1 cellular context compared by ENCODE assay signal in genomic region chr19:35006342-35006998, GRCh38.
A peak's percentile ranks its signal among the peaks of the same experiment; 100 is the strongest.
TF ChIP-seq lines count a peak whose summit lies in the region.

No MANE protein-coding gene starts in this region.

TF ChIP-seq in HepG2, 621 proteins besides CTCF, POLR2A, EP300 and RAD21 (continues in another document):
- no peak for TF ChIP-seq REL (CRISPR knock-in tag; conservative IDR thresholded peaks at IDR 0.05)
- TF ChIP-seq DNMT3B (CRISPR knock-in tag; conservative IDR thresholded peaks at IDR 0.05) = no peak; the same call in 1 of the 2 replicates
- TF ChIP-seq TRAFD1 (CRISPR knock-in tag; IDR thresholded peaks at IDR 0.05; ENCODE audit: borderline replicate concordance) = no peak
- no peak for TF ChIP-seq NR0B2 (CRISPR knock-in tag; IDR thresholded peaks at IDR 0.05)
- TF ChIP-seq ZNF513 (CRISPR knock-in tag; conservative IDR thresholded peaks at IDR 0.05) = no peak
- TF ChIP-seq TCF12 (IDR thresholded peaks at IDR 0.05) = no peak
- no peak for TF ChIP-seq TCF12 (CRISPR knock-in tag; IDR thresholded peaks at IDR 0.05)
- no peak for TF ChIP-seq MLLT10 (CRISPR knock-in tag; IDR thresholded peaks at IDR 0.05)
- TF ChIP-seq SOX6 (IDR thresholded peaks at IDR 0.05) = no peak
- peak; percentile 94 for TF ChIP-seq SOX6 (CRISPR knock-in tag; IDR thresholded peaks at IDR 0.05)
- TF ChIP-seq SMARCE1 (IDR thresholded peaks at IDR 0.05; ENCODE audit: borderline replicate concordance) = no peak
- TF ChIP-seq GMEB1 (CRISPR knock-in tag; IDR thresholded peaks at IDR 0.05; ENCODE audit: borderline replicate concordance) = peak; percentile 62; the same call in 1 of the 2 replicates
- peak; percentile 42; the same call in 1 of the 2 replicates for TF ChIP-seq ZNF652 (CRISPR knock-in tag; IDR thresholded peaks at IDR 0.05; ENCODE audit: borderline replicate concordance, low read depth)
- TF ChIP-seq ZNF318 (CRISPR knock-in tag; IDR thresholded peaks at IDR 0.05) = 0 out of 2 replicates have a peak, but pooled peaks have one; percentile 50
- TF ChIP-seq ZFX (CRISPR knock-in tag; IDR thresholded peaks at IDR 0.05; ENCODE audit: low read depth) = peak; percentile 48; the same call in 1 of the 2 replicates
- TF ChIP-seq TAF15 (IDR thresholded peaks at IDR 0.05; ENCODE audit: low read depth, low read length, poor library complexity, severe bottlenecking) = no peak
- no peak for TF ChIP-seq MLXIP (CRISPR knock-in tag; IDR thresholded peaks at IDR 0.05; ENCODE audit: borderline replicate concordance)
- no peak for TF ChIP-seq ZNF7 (CRISPR knock-in tag; IDR thresholded peaks at IDR 0.05)
- no peak for TF ChIP-seq ZNF18 (CRISPR knock-in tag; IDR thresholded peaks at IDR 0.05; ENCODE audit: insufficient replicate concordance)
- peak; percentile 64 for TF ChIP-seq POLR2G (IDR thresholded peaks at IDR 0.05; ENCODE audit: low read depth, low read length)
- TF ChIP-seq NFE2L1 (CRISPR knock-in tag; IDR thresholded peaks at IDR 0.05; ENCODE audit: borderline replicate concordance) = no peak
- peak; percentile 79 for TF ChIP-seq ZNF121 (CRISPR knock-in tag; IDR thresholded peaks at IDR 0.05)
- TF ChIP-seq ZNF24 (IDR thresholded peaks at IDR 0.05) = 0 out of 2 replicates have a peak, but pooled peaks have one; percentile 40
- no peak for TF ChIP-seq SMARCC2 (IDR thresholded peaks at IDR 0.05)
- TF ChIP-seq FLYWCH1 (CRISPR knock-in tag; IDR thresholded peaks at IDR 0.05) = no peak
- TF ChIP-seq ZBTB7A (CRISPR knock-in tag; IDR thresholded peaks at IDR 0.05) = peak; percentile 55; the same call in 1 of the 2 replicates
- TF ChIP-seq MTF1 (CRISPR knock-in tag; IDR thresholded peaks at IDR 0.05) = no peak
- TF ChIP-seq SMAD3 (CRISPR knock-in tag; IDR thresholded peaks at IDR 0.05) = peak; percentile 94
- TF ChIP-seq ZMYM2 (CRISPR knock-in tag; IDR thresholded peaks at IDR 0.05) = 0 out of 2 replicates have a peak, but pooled peaks have one; percentile 59
- TF ChIP-seq ZBTB21 (CRISPR knock-in tag; IDR thresholded peaks at IDR 0.05) = no peak
- 0 out of 2 replicates have a peak, but pooled peaks have one; percentile 63 for TF ChIP-seq ZNF367 (CRISPR knock-in tag; IDR thresholded peaks at IDR 0.05; ENCODE audit: borderline replicate concordance)
- TF ChIP-seq CHD2 (IDR thresholded peaks at IDR 0.05; ENCODE audit: low read depth, low read length) = no peak
- TF ChIP-seq FOXK2 (IDR thresholded peaks at IDR 0.05) = peak; percentile 76
- peak; percentile 61; the same call in 1 of the 2 replicates for TF ChIP-seq ATF3 (CRISPR knock-in tag; IDR thresholded peaks at IDR 0.05)
- TF ChIP-seq TBX3 (IDR thresholded peaks at IDR 0.05; ENCODE audit: borderline replicate concordance) = peak; percentile 94
- no peak for TF ChIP-seq CENPX (CRISPR knock-in tag; IDR thresholded peaks at IDR 0.05)
- no peak for TF ChIP-seq NR1H2 (CRISPR knock-in tag; IDR thresholded peaks at IDR 0.05; ENCODE audit: borderline replicate concordance, low read depth)
- TF ChIP-seq ZNF280B (CRISPR knock-in tag; IDR thresholded peaks at IDR 0.05; ENCODE audit: borderline replicate concordance) = no peak
- no peak for TF ChIP-seq ZNF138 (CRISPR knock-in tag; IDR thresholded peaks at IDR 0.05; ENCODE audit: low read depth)
